Comparison of ENCODE assay signal across 30 cellular contexts in the genomic region with DNA sequence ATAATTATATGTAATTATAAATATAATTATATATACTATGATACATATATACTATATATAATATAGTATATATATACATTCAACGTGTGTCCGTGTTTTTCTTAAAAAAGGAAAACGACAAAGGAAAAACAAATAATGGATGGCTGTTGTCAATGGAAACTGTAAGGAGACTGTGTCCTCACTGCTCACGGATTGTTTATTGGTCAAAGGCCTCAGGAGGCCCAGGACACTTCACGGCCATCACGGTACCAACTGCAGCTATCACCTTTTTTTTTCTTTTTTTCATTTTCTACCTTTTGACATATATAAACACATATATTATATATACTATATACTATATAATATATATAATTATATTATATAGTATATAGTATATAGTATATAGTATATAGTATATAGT.
"Had no signal": no experiment of that assay in that cellular context is flagged by ENCODE, and none has a peak within 500 bp of the region (broad histone marks: within the 10 kb centered on the region; RNA-seq: fewer than 3 reads in every experiment).

No MANE protein-coding gene starts in this region.

- H3K27ac Mint-ChIP-seq: activated naive CD4-positive, alpha-beta T cell treated with anti-CD3 and anti-CD28 coated beads, Interleukin-2, amount 10 ng/mL, durations not matched to agents 7 days and 5 days; activated naive CD8-positive, alpha-beta T cell treated with anti-CD3 and anti-CD28 coated beads, Interleukin-2, amount 10 ng/mL, durations not matched to agents 7 days and 5 days; activated T-cell treated with anti-CD3 and anti-CD28 coated beads, Interleukin-2, amount 50 U/mL, for 24 hours; brain; effector memory CD8-positive, alpha-beta T cell; naive B cell; nephron progenitor cell; stimulated activated naive B cell treated with anti-CD40 and anti-IgM and Interleukin-4, amounts not matched to agents 10 μg/mL and 1 μg/mL and 100 μg/mL, for 72 hours had no signal

- ATAC-seq: activated CD4-positive, CD25-positive, alpha-beta regulatory T cell treated with anti-CD3 and anti-CD28 coated beads, Interleukin-2, amount 50 U/mL, for 24 hours; effector memory CD8-positive, alpha-beta T cell; left cardiac atrium; pancreas; stimulated activated naive B cell treated with anti-CD40 and anti-IgM and Interleukin-4, amounts not matched to agents 10 μg/mL and 1 μg/mL and 100 μg/mL, for 72 hours had no signal

- H3K4me3 ChIP-seq: ascending aorta, cardiac muscle cell, pancreas, prostate gland, sigmoid colon, tibial nerve had no signal

- H3K36me3 Mint-ChIP-seq: activated naive CD4-positive, alpha-beta T cell treated with anti-CD3 and anti-CD28 coated beads, Interleukin-2, amount 10 ng/mL, durations not matched to agents 7 days and 5 days; activated naive CD8-positive, alpha-beta T cell treated with anti-CD3 and anti-CD28 coated beads, Interleukin-2, amount 10 ng/mL, durations not matched to agents 7 days and 5 days; brain; naive B cell; stimulated activated naive B cell treated with anti-CD40 and anti-IgM and Interleukin-4, amounts not matched to agents 10 μg/mL and 1 μg/mL and 100 μg/mL, for 72 hours had no signal

- H3K27ac ChIP-seq: ascending aorta, cardiac muscle cell, pancreas, prostate gland, sigmoid colon, tibial nerve, VCaP had no signal

- H3K4me3 Mint-ChIP-seq: activated naive CD4-positive, alpha-beta T cell treated with anti-CD3 and anti-CD28 coated beads, Interleukin-2, amount 10 ng/mL, durations not matched to agents 7 days and 5 days; activated naive CD8-positive, alpha-beta T cell treated with anti-CD3 and anti-CD28 coated beads, Interleukin-2, amount 10 ng/mL, durations not matched to agents 7 days and 5 days; activated T-cell treated with anti-CD3 and anti-CD28 coated beads, Interleukin-2, amount 50 U/mL, for 24 hours; brain; effector memory CD8-positive, alpha-beta T cell; naive B cell; nephron progenitor cell; stimulated activated naive B cell treated with anti-CD40 and anti-IgM and Interleukin-4, amounts not matched to agents 10 μg/mL and 1 μg/mL and 100 μg/mL, for 72 hours had no signal

- H3K9me3 ChIP-seq: ascending aorta, pancreas, prostate gland, sigmoid colon had no signal

- H3K4me1 Mint-ChIP-seq: activated naive CD4-positive, alpha-beta T cell treated with anti-CD3 and anti-CD28 coated beads, Interleukin-2, amount 10 ng/mL, durations not matched to agents 7 days and 5 days; activated naive CD8-positive, alpha-beta T cell treated with anti-CD3 and anti-CD28 coated beads, Interleukin-2, amount 10 ng/mL, durations not matched to agents 7 days and 5 days; brain; naive B cell; nephron progenitor cell had no signal

- H3K36me3 ChIP-seq: ascending aorta, cardiac muscle cell, pancreas, prostate gland, sigmoid colon, tibial nerve had no signal

- H3K9me3 Mint-ChIP-seq: activated naive CD4-positive, alpha-beta T cell treated with anti-CD3 and anti-CD28 coated beads, Interleukin-2, amount 10 ng/mL, durations not matched to agents 7 days and 5 days; activated naive CD8-positive, alpha-beta T cell treated with anti-CD3 and anti-CD28 coated beads, Interleukin-2, amount 10 ng/mL, durations not matched to agents 7 days and 5 days; activated T-cell treated with anti-CD3 and anti-CD28 coated beads, Interleukin-2, amount 50 U/mL, for 24 hours; effector memory CD8-positive, alpha-beta T cell; stimulated activated naive B cell treated with anti-CD40 and anti-IgM and Interleukin-4, amounts not matched to agents 10 μg/mL and 1 μg/mL and 100 μg/mL, for 72 hours had no signal

- FAIRE-seq: keratinocyte had no signal

- H3K27me3 Mint-ChIP-seq: activated naive CD4-positive, alpha-beta T cell treated with anti-CD3 and anti-CD28 coated beads, Interleukin-2, amount 10 ng/mL, durations not matched to agents 7 days and 5 days; activated naive CD8-positive, alpha-beta T cell treated with anti-CD3 and anti-CD28 coated beads, Interleukin-2, amount 10 ng/mL, durations not matched to agents 7 days and 5 days; activated T-cell treated with anti-CD3 and anti-CD28 coated beads, Interleukin-2, amount 50 U/mL, for 24 hours; brain; naive B cell; stimulated activated naive B cell treated with anti-CD40 and anti-IgM and Interleukin-4, amounts not matched to agents 10 μg/mL and 1 μg/mL and 100 μg/mL, for 72 hours had no signal

- H3K4me1 ChIP-seq: ascending aorta, pancreas, prostate gland, sigmoid colon, tibial nerve had no signal

- H3K27me3 ChIP-seq: ascending aorta, cardiac muscle cell, pancreas, sigmoid colon, tibial nerve had no signal

- DNase-seq: activated CD4-positive, alpha-beta T cell treated with anti-CD3 and anti-CD28 coated beads for 48 hours; activated CD4-positive, alpha-beta T cell treated with anti-CD3 and anti-CD28 coated beads, Interleukin-2, amount 50 U/mL, for 48 hours; activated CD8-positive, alpha-beta memory T cell treated with anti-CD3 and anti-CD28 coated beads, Interleukin-2, amount 50 U/mL, for 48 hours; activated gamma-delta T cell; activated naive CD4-positive, alpha-beta T cell treated with anti-CD3 and anti-CD28 coated beads, Interleukin-2, amount 10 ng/mL, durations not matched to agents 7 days and 5 days; activated naive CD8-positive, alpha-beta T cell treated with anti-CD3 and anti-CD28 coated beads, Interleukin-2, amount 10 ng/mL, durations not matched to agents 7 days and 5 days; activated T-cell treated with anti-CD3 and anti-CD28 coated beads, Interleukin-2, amount 50 U/mL, for 24 hours; cortex of kidney; effector memory CD8-positive, alpha-beta T cell; head of caudate nucleus; hippocampal formation; left cardiac atrium; mammary epithelial cell; naive B cell; nephron progenitor cell; pancreas; retina; sigmoid colon; small intestine; stimulated activated CD4-positive, alpha-beta T cell treated with anti-CD3 and anti-CD28 coated beads, Interleukin-1b, Interleukin-23, amount 100 ng/mL, for 48 hours; stimulated activated naive B cell treated with anti-CD40 and anti-IgM and Interleukin-4, amounts not matched to agents 10 μg/mL and 1 μg/mL and 100 μg/mL, for 72 hours; T-helper 9 cell had no signal
